8 cellular contexts compared by ENCODE assay signal in genomic region chr7:143704813-143705212, GRCh38. TPM values are rescaled to one million over a fixed set of nuclear protein-coding genes. Genes with fewer than 3 reads are reported as not detected.
"Had no signal": no experiment of that assay in that cellular context is flagged by ENCODE, and none has a peak within 500 bp of the region (broad histone marks: within the 10 kb centered on the region; RNA-seq: fewer than 3 reads in every experiment).

No MANE protein-coding gene starts in this region.

RNA-seq across cellular contexts. Expression of gene CTAGE6, which starts 52.7 kb away (rescaled TPM):
- total RNA-seq: kidney epithelial cell, left lobe of liver, left ventricle myocardium inferior, left ventricle myocardium superior had no signal
- polyA plus RNA-seq: hepatocyte; keratinocyte; mammary epithelial cell; naive thymus-derived CD4-positive, alpha-beta T cell had no signal
